In genomic region chr7:5222071-5222470, GRCh38 we compare ENCODE assay signal across 7 cellular contexts. TPM values are rescaled to one million over a fixed set of nuclear protein-coding genes. Genes with fewer than 3 reads are reported as not detected.
DNase-seq lines count a peak whose midpoint lies in the region; ATAC-seq and TF ChIP-seq lines count a peak whose summit lies in the region.
"Not testable (repeated sequence)": the region's sequence is repeated elsewhere in the genome, so short reads cannot be mapped to it uniquely, and the experiment has no call there.

No MANE protein-coding gene starts in this region.

- H3K4me3 Mint-ChIP-seq in osteocyte (ENCODE audit: unreplicated experiment); stimulated activated effector memory CD8-positive, alpha-beta T cell treated with anti-CD3 and anti-CD28 coated beads, Interleukin-12 subunit alpha, Interleukin-12 subunit beta, amount 100 ng/mL, for 72 hours: not testable (repeated sequence)

- peaks cover 16% of the 10 kb centered on the region for H3K4me1 Mint-ChIP-seq in osteocyte (ENCODE audit: unreplicated experiment)
- not testable (repeated sequence) for H3K4me1 Mint-ChIP-seq in stimulated activated effector memory CD8-positive, alpha-beta T cell treated with anti-CD3 and anti-CD28 coated beads, Interleukin-12 subunit alpha, Interleukin-12 subunit beta, amount 100 ng/mL, for 72 hours

- DNase-seq in EL (peak; percentile 37), LHCN-M2 (ENCODE audit: low read depth) (peak; percentile 30), RWPE2 (ENCODE audit: low spot score) (peak; percentile 11), brain microvascular endothelial cell (peak; percentile 20), left lung (peak; percentile 16 to 46)
- not testable (repeated sequence) for DNase-seq in osteocyte (ENCODE audit: extremely low spot score, unreplicated experiment); stimulated activated effector memory CD8-positive, alpha-beta T cell treated with anti-CD3 and anti-CD28 coated beads, Interleukin-12 subunit alpha, Interleukin-12 subunit beta, amount 100 ng/mL, for 72 hours (ENCODE audit: low spot score in 2 of 2)

- H3K27ac ChIP-seq in RWPE2 (ENCODE audit: poor library complexity, severe bottlenecking); brain microvascular endothelial cell: not testable (repeated sequence)
- peak overlapping the region; percentile 51 to 81 for H3K27ac ChIP-seq in left lung

- H3K4me3 ChIP-seq in RWPE2 (ENCODE audit: severe bottlenecking); brain microvascular endothelial cell (ENCODE audit: low read depth, low read length); left lung: not testable (repeated sequence)

- in situ Hi-C loops in brain microvascular endothelial cell (cut with HindIII; ENCODE audit: low pct_ligation_motif_present, low sequenced_read_pairs): not testable (repeated sequence)

- H3K27ac Mint-ChIP-seq in osteocyte (ENCODE audit: unreplicated experiment): peak overlapping the region; percentile 73
- H3K27ac Mint-ChIP-seq in stimulated activated effector memory CD8-positive, alpha-beta T cell treated with anti-CD3 and anti-CD28 coated beads, Interleukin-12 subunit alpha, Interleukin-12 subunit beta, amount 100 ng/mL, for 72 hours: peak overlapping the region; percentile 43

- H3K9me3 ChIP-seq in RWPE2 (ENCODE audit: severe bottlenecking); left lung: not testable (repeated sequence)

- H3K36me3 Mint-ChIP-seq in osteocyte (ENCODE audit: unreplicated experiment): peaks cover 67% of the 10 kb centered on the region
- peaks cover 99% of the 10 kb centered on the region for H3K36me3 Mint-ChIP-seq in stimulated activated effector memory CD8-positive, alpha-beta T cell treated with anti-CD3 and anti-CD28 coated beads, Interleukin-12 subunit alpha, Interleukin-12 subunit beta, amount 100 ng/mL, for 72 hours

- ATAC-seq in RWPE2 (ENCODE audit: low read depth): 0 out of 3 replicates have a peak, but pooled peaks have one; percentile 17
- peak; percentile 41 for ATAC-seq in left lung
- ATAC-seq in stimulated activated effector memory CD8-positive, alpha-beta T cell treated with anti-CD3 and anti-CD28 coated beads, Interleukin-12 subunit alpha, Interleukin-12 subunit beta, amount 100 ng/mL, for 72 hours: not testable (repeated sequence)

- H3K27me3 Mint-ChIP-seq in osteocyte (ENCODE audit: unreplicated experiment): not testable (repeated sequence)

- H3K36me3 ChIP-seq in RWPE2 (ENCODE audit: low read depth) (peaks cover 53% of the 10 kb centered on the region), brain microvascular endothelial cell (replicated peaks) (peaks cover 62% of the 10 kb centered on the region), left lung (peaks cover 0 to 96% of the 10 kb centered on the region in 2 donors)

- not testable (repeated sequence) for H3K27me3 ChIP-seq in RWPE2 (ENCODE audit: insufficient read depth, poor library complexity, severe bottlenecking); brain microvascular endothelial cell (replicated peaks); left lung

- not testable (repeated sequence) for TF ChIP-seq CTCF in RWPE2 (IDR thresholded peaks at IDR 0.05; ENCODE audit: poor library complexity, severe bottlenecking); brain microvascular endothelial cell (IDR thresholded peaks at IDR 0.05; ENCODE audit: low read depth, low read length, missing control alignments); left lung (IDR thresholded peaks at IDR 0.05); osteocyte (IDR thresholded peaks at IDR 0.05)

- intact Hi-C loops in left lung (cut with DNase I): not testable (repeated sequence)

- H3K4me1 ChIP-seq in RWPE2 (ENCODE audit: insufficient read depth, poor library complexity, severe bottlenecking): not testable (repeated sequence)
- H3K4me1 ChIP-seq in left lung: peaks cover 3 to 25% of the 10 kb centered on the region in 2 donors

- not testable (repeated sequence) for H3K9me3 Mint-ChIP-seq in osteocyte (ENCODE audit: unreplicated experiment); stimulated activated effector memory CD8-positive, alpha-beta T cell treated with anti-CD3 and anti-CD28 coated beads, Interleukin-12 subunit alpha, Interleukin-12 subunit beta, amount 100 ng/mL, for 72 hours

RNA-seq across cellular contexts. Expression of gene WIPI2, which starts 32.0 kb away (rescaled TPM):
- total RNA-seq in LHCN-M2 (2014; rRNA removed): 54.8 and 65.8 TPM in 2 replicates
- polyA plus RNA-seq in LHCN-M2 (2012): 50.1 TPM
- total RNA-seq in left lung: 10 to 100 TPM; 53.5 TPM
- 83.3 and 86.1 TPM in 2 replicates for total RNA-seq in osteocyte
